ENCODE assay signal across 8 cellular contexts in genomic region chr18:48410095-48410920, GRCh38. TPM values are rescaled to one million over a fixed set of nuclear protein-coding genes. Genes with fewer than 3 reads are reported as not detected.
DNase-seq lines count a peak whose midpoint lies in the region; ATAC-seq and TF ChIP-seq lines count a peak whose summit lies in the region.

No MANE protein-coding gene starts in this region.

- no CpG with 5 or more reads among the region's 77 CpGs for WGBS in H9 (ENCODE audit: extremely low coverage, insufficient read length, low lambda C conversion rate)
- 2% methylated on average over 77 of the region's 77 CpGs for WGBS in thymus

- H3K79me2 ChIP-seq in H9 (ENCODE audit: insufficient read depth, low read length) (no peaks in the 10 kb centered on the region), osteoblast (ENCODE audit: insufficient read depth, low read length) (no peaks in the 10 kb centered on the region)

- H3K27me3 Mint-ChIP-seq in H9 (ENCODE audit: low read depth): peaks cover 77% of the 10 kb centered on the region
- H3K27me3 Mint-ChIP-seq in activated naive CD8-positive, alpha-beta T cell treated with anti-CD3 and anti-CD28 coated beads for 36 hours: peaks cover 78% of the 10 kb centered on the region

- no peaks in the 10 kb centered on the region for H4K20me1 ChIP-seq in H9 (ENCODE audit: control insufficient read depth, insufficient read depth, insufficient read length)
- H4K20me1 ChIP-seq in osteoblast (ENCODE audit: insufficient read depth, low read length): no peaks in the 10 kb centered on the region

- no peak overlapping the region for H3K23ac ChIP-seq in H9 (ENCODE audit: insufficient read length, low read depth, low read length)

- no peak overlapping the region for H2BK120ac ChIP-seq in H9 (ENCODE audit: low read depth, low read length, poor library complexity, severe bottlenecking)

- peak overlapping the region; percentile 64 to 81 for H3K4me3 Mint-ChIP-seq in H9
- H3K4me3 Mint-ChIP-seq in activated naive CD8-positive, alpha-beta T cell treated with anti-CD3 and anti-CD28 coated beads for 36 hours: peak overlapping the region; percentile 53

- H3K79me1 ChIP-seq in H9 (ENCODE audit: insufficient read depth, low read depth, low read length, poor library complexity, severe bottlenecking): no peaks in the 10 kb centered on the region

- H3T11ph ChIP-seq in H9 (ENCODE audit: low read length): no peak overlapping the region

- H2BK15ac ChIP-seq in H9 (ENCODE audit: low read depth, low read length): no peak overlapping the region

- H3K9me3 ChIP-seq in H9 (ENCODE audit: control insufficient read depth, low read depth, low read length) (no peaks in the 10 kb centered on the region), SK-N-MC (ENCODE audit: low read depth, low read length) (no peaks in the 10 kb centered on the region), osteoblast (ENCODE audit: low read depth, low read length) (no peaks in the 10 kb centered on the region), thymus (ENCODE audit: control insufficient read depth) (no peaks in the 10 kb centered on the region)

- DNase-seq in EH (ENCODE audit: low read depth) (peak; percentile 84), H9 (peak; percentile 92), M059J (ENCODE audit: low read depth) (peak; percentile 85), SK-N-MC (ENCODE audit: low read depth, low spot score) (no peak), Right ventricle myocardium superior (peak; percentile 95), osteoblast (ENCODE audit: insufficient read length, low spot score, missing footprints) (peak; percentile 99)
- peak; percentile 82 for DNase-seq in activated naive CD8-positive, alpha-beta T cell treated with anti-CD3 and anti-CD28 coated beads for 36 hours

- no peak overlapping the region for H4K91ac ChIP-seq in H9 (ENCODE audit: insufficient read length, low read depth, low read length)

- H2BK5ac ChIP-seq in H9 (ENCODE audit: insufficient read length, low read length): no peak overlapping the region

- no peak overlapping the region for H3K14ac ChIP-seq in H9 (ENCODE audit: insufficient read depth, low read length)

- H3K27ac ChIP-seq in H9 (ENCODE audit: insufficient read length, low read depth, low read length): no peak overlapping the region
- H3K27ac ChIP-seq in SK-N-MC: no peak overlapping the region
- no peak overlapping the region for H3K27ac ChIP-seq in osteoblast (ENCODE audit: low read depth, low read length)
- no peak overlapping the region for H3K27ac ChIP-seq in thymus (ENCODE audit: low read depth)

- H4K5ac ChIP-seq in H9 (ENCODE audit: insufficient read length, low read depth, low read length): no peak overlapping the region

- H3K23me2 ChIP-seq in H9 (ENCODE audit: insufficient read length, low read depth, low read length, poor library complexity, severe bottlenecking): peaks cover 16% of the 10 kb centered on the region

- peak; percentile 99 for ATAC-seq in Right ventricle myocardium superior (ENCODE audit: poor library complexity)

- H3K4me2 ChIP-seq in H9 (ENCODE audit: insufficient read depth, insufficient read length, low read length): peak overlapping the region; percentile 63
- H3K4me2 ChIP-seq in osteoblast (ENCODE audit: insufficient read depth, low read length): peak overlapping the region; percentile 96

- intact Hi-C loops in Right ventricle myocardium superior (cut with DNase I): no loop called here

- H3K36me3 Mint-ChIP-seq in H9 (ENCODE audit: insufficient read depth in 1 of 3, low read depth in 3 of 3): no peaks in the 10 kb centered on the region; a peak in 1 of 7 replicates
- no peaks in the 10 kb centered on the region for H3K36me3 Mint-ChIP-seq in activated naive CD8-positive, alpha-beta T cell treated with anti-CD3 and anti-CD28 coated beads for 36 hours

- H2BK20ac ChIP-seq in H9 (ENCODE audit: low read depth, low read length, poor library complexity, severe bottlenecking): no peak overlapping the region

- H3K4me1 Mint-ChIP-seq in H9: peaks cover 20 to 27% of the 10 kb centered on the region in 2 experiments
- peaks cover 6% of the 10 kb centered on the region for H3K4me1 Mint-ChIP-seq in activated naive CD8-positive, alpha-beta T cell treated with anti-CD3 and anti-CD28 coated beads for 36 hours

- H3K4me3 ChIP-seq in SK-N-MC (peak overlapping the region; percentile 80), osteoblast (ENCODE audit: insufficient read depth, low read length) (peak overlapping the region; percentile 79), thymus (ENCODE audit: low read length) (peak overlapping the region; percentile 52)

- no peak overlapping the region for H3K4ac ChIP-seq in H9 (ENCODE audit: low read depth, low read length)

- no peak overlapping the region for H2BK12ac ChIP-seq in H9 (ENCODE audit: insufficient read length, low read depth, low read length)

- H3K27me3 ChIP-seq in H9 (ENCODE audit: insufficient read depth, low read length) (peaks cover 38% of the 10 kb centered on the region), osteoblast (ENCODE audit: insufficient read depth, low read length) (peaks cover 65% of the 10 kb centered on the region), thymus (ENCODE audit: control insufficient read depth, insufficient read depth) (peaks cover 61% of the 10 kb centered on the region)

- no peak overlapping the region for H3K27ac Mint-ChIP-seq in H9
- no peak overlapping the region for H3K27ac Mint-ChIP-seq in activated naive CD8-positive, alpha-beta T cell treated with anti-CD3 and anti-CD28 coated beads for 36 hours

- no peak overlapping the region for H3K56ac ChIP-seq in H9 (ENCODE audit: insufficient read length, low read depth, low read length)

- H4K8ac ChIP-seq in H9 (replicated peaks; ENCODE audit: insufficient read length, low read depth, low read length): no peak overlapping the region

- no peaks in the 10 kb centered on the region for H3K4me1 ChIP-seq in H9 (ENCODE audit: insufficient read depth, low read length)
- H3K4me1 ChIP-seq in osteoblast (ENCODE audit: insufficient read depth, low read length): peaks cover 2% of the 10 kb centered on the region
- peaks cover 5% of the 10 kb centered on the region for H3K4me1 ChIP-seq in thymus (ENCODE audit: control insufficient read depth, insufficient read depth, low read length)

- H3K18ac ChIP-seq in H9 (ENCODE audit: insufficient read length, low read depth, low read length): no peak overlapping the region

- no peak overlapping the region for H3K9ac ChIP-seq in H9 (ENCODE audit: extremely low read depth, insufficient read length, low read length)
- H3K9ac ChIP-seq in SK-N-MC (ENCODE audit: insufficient read length): no peak overlapping the region

- no peak overlapping the region for H2AFZ ChIP-seq in H9 (ENCODE audit: low read length)
- H2AFZ ChIP-seq in osteoblast (ENCODE audit: low read length): peak overlapping the region; percentile 88

- H3K9me3 Mint-ChIP-seq in H9: peaks cover 0 to 3% of the 10 kb centered on the region in 2 experiments; a peak in 1 of 5 replicates
- peaks cover 2% of the 10 kb centered on the region for H3K9me3 Mint-ChIP-seq in activated naive CD8-positive, alpha-beta T cell treated with anti-CD3 and anti-CD28 coated beads for 36 hours

- no peak overlapping the region for H2AK5ac ChIP-seq in H9 (ENCODE audit: insufficient read length, low read length)

- no peaks in the 10 kb centered on the region for H3K36me3 ChIP-seq in SK-N-MC (ENCODE audit: insufficient read depth, low read length)
- H3K36me3 ChIP-seq in osteoblast (ENCODE audit: insufficient read depth, low read length): no peaks in the 10 kb centered on the region
- H3K36me3 ChIP-seq in thymus (ENCODE audit: control insufficient read depth, insufficient read depth): no peaks in the 10 kb centered on the region

- TF ChIP-seq CTCF in H9 (conservative IDR thresholded peaks at IDR 0.05) (peak; percentile 35; the same call in 2 of the 3 replicates), osteoblast (IDR thresholded peaks at IDR 0.05; ENCODE audit: extremely low read depth, low read depth, low read length) (no peak)

RNA-seq across cellular contexts. Expression of gene ZBTB7C, which starts 1.1 kb away (rescaled TPM):
- total RNA-seq in H9 (2021) (0.33 and 0.39 TPM in 2 replicates), Right ventricle myocardium superior (2.6 TPM), osteoblast (0.29 and 0.36 TPM in 2 replicates)
- not detected in 2 replicates for total RNA-seq in M059J (2014; rRNA removed; shearing (Covaris generic))
- not detected for total RNA-seq in activated naive CD8-positive, alpha-beta T cell treated with anti-CD3 and anti-CD28 coated beads for 36 hours
- polyA plus RNA-seq in thymus: 0.73 TPM
